In genomic region chr11:120398184-120398583, GRCh38 we compare ENCODE assay signal across 2 cellular contexts.
TF ChIP-seq lines count a peak whose summit lies in the region.

No MANE protein-coding gene starts in this region.

TF ChIP-seq in A549, 52 proteins besides CTCF, POLR2A, EP300 and RAD21 (continued from another document):
- TF ChIP-seq HMGXB4 (CRISPR knock-in tag; IDR thresholded peaks at IDR 0.05; ENCODE audit: borderline replicate concordance) = no peak
- TF ChIP-seq TP53 (CRISPR knock-in tag; IDR thresholded peaks at IDR 0.05) = no peak
- no peak for TF ChIP-seq EHMT2 (IDR thresholded peaks at IDR 0.05; ENCODE audit: low read depth)
- no peak for TF ChIP-seq HOXA7 (CRISPR knock-in tag; IDR thresholded peaks at IDR 0.05)

TF ChIP-seq in HEK293, 187 proteins besides CTCF, POLR2A, EP300 and RAD21 (continued from another document):
- TF ChIP-seq PRDM6 (tag by site-specific recombination; IDR thresholded peaks at IDR 0.05) = peak; percentile 58; the same call in 1 of the 2 replicates
TF ChIP-seq in HEK293: peak in this region for 1.
